In genomic region chr20:13771853-13772453, GRCh38 we compare ENCODE assay signal across 8 cellular contexts. TPM values are rescaled to one million over a fixed set of nuclear protein-coding genes. Genes with fewer than 3 reads are reported as not detected.
A peak's percentile ranks its signal among the peaks of the same experiment; 100 is the strongest.
DNase-seq lines count a peak whose midpoint lies in the region; ATAC-seq and TF ChIP-seq lines count a peak whose summit lies in the region.

No MANE protein-coding gene starts in this region.

- no peaks in the 10 kb centered on the region for H3K27me3 Mint-ChIP-seq in activated CD8-positive, alpha-beta T cell treated with anti-CD3 and anti-CD28 coated beads for 36 hours
- H3K27me3 Mint-ChIP-seq in activated CD8-positive, alpha-beta T cell treated with anti-CD3 and anti-CD28 coated beads, Interleukin-2, amount 10 ng/mL, durations not matched to agents 7 days and 5 days (ENCODE audit: low read depth): no peaks in the 10 kb centered on the region
- no peaks in the 10 kb centered on the region for H3K27me3 Mint-ChIP-seq in brain

- H3K4me1 ChIP-seq in mesenchymal stem cell (ENCODE audit: control insufficient read depth, insufficient read depth, low read depth, low read length): no peaks in the 10 kb centered on the region

- peak overlapping the region; percentile 32 for H3K9ac ChIP-seq in mesenchymal stem cell (ENCODE audit: low read length)

- no peak overlapping the region for H3K18ac ChIP-seq in mesenchymal stem cell (ENCODE audit: low read depth in 1 of 2, low read length in 2 of 2)

- no peak overlapping the region for H3K23ac ChIP-seq in mesenchymal stem cell (ENCODE audit: low read length in 2 of 2)

- H3K4me3 Mint-ChIP-seq in activated CD8-positive, alpha-beta T cell treated with anti-CD3 and anti-CD28 coated beads for 36 hours: no peak overlapping the region
- no peak overlapping the region for H3K4me3 Mint-ChIP-seq in activated CD8-positive, alpha-beta T cell treated with anti-CD3 and anti-CD28 coated beads, Interleukin-2, amount 10 ng/mL, durations not matched to agents 7 days and 5 days
- no peak overlapping the region for H3K4me3 Mint-ChIP-seq in brain

- no peak overlapping the region for H2BK120ac ChIP-seq in mesenchymal stem cell (ENCODE audit: low read depth, low read length)

- ATAC-seq in activated CD8-positive, alpha-beta T cell treated with anti-CD3 and anti-CD28 coated beads for 36 hours: no peak
- no peak for ATAC-seq in activated CD8-positive, alpha-beta T cell treated with anti-CD3 and anti-CD28 coated beads, Interleukin-2, amount 10 ng/mL, durations not matched to agents 7 days and 5 days
- ATAC-seq in GM21825 (IDR thresholded peaks at IDR 0.05; ENCODE audit: unreplicated experiment): no peak
- ATAC-seq in GM21717 (IDR thresholded peaks at IDR 0.05; ENCODE audit: unreplicated experiment): no peak

- no peak overlapping the region for H4K91ac ChIP-seq in mesenchymal stem cell (ENCODE audit: low read length)

- no peaks in the 10 kb centered on the region for H3K9me3 Mint-ChIP-seq in activated CD8-positive, alpha-beta T cell treated with anti-CD3 and anti-CD28 coated beads for 36 hours
- H3K9me3 Mint-ChIP-seq in activated CD8-positive, alpha-beta T cell treated with anti-CD3 and anti-CD28 coated beads, Interleukin-2, amount 10 ng/mL, durations not matched to agents 7 days and 5 days (ENCODE audit: insufficient read depth): no peaks in the 10 kb centered on the region
- peaks cover 2 to 10% (median 5%) of the 10 kb centered on the region in 5 experiments for H3K9me3 Mint-ChIP-seq in brain

- H2AK5ac ChIP-seq in mesenchymal stem cell (ENCODE audit: low read length, severe bottlenecking): no peak overlapping the region

- peaks cover 47% of the 10 kb centered on the region for H3K36me3 Mint-ChIP-seq in activated CD8-positive, alpha-beta T cell treated with anti-CD3 and anti-CD28 coated beads for 36 hours (ENCODE audit: low read depth)
- H3K36me3 Mint-ChIP-seq in activated CD8-positive, alpha-beta T cell treated with anti-CD3 and anti-CD28 coated beads, Interleukin-2, amount 10 ng/mL, durations not matched to agents 7 days and 5 days (ENCODE audit: low read depth): peaks cover 51% of the 10 kb centered on the region
- H3K36me3 Mint-ChIP-seq in brain: peaks cover 68% of the 10 kb centered on the region

- H3K4me1 Mint-ChIP-seq in activated CD8-positive, alpha-beta T cell treated with anti-CD3 and anti-CD28 coated beads for 36 hours (ENCODE audit: low read depth): peaks cover 9% of the 10 kb centered on the region
- peaks cover under 1% of the 10 kb centered on the region for H3K4me1 Mint-ChIP-seq in activated CD8-positive, alpha-beta T cell treated with anti-CD3 and anti-CD28 coated beads, Interleukin-2, amount 10 ng/mL, durations not matched to agents 7 days and 5 days (ENCODE audit: low read depth)
- peaks cover 6% of the 10 kb centered on the region for H3K4me1 Mint-ChIP-seq in brain

- no peak overlapping the region for H3K27ac Mint-ChIP-seq in activated CD8-positive, alpha-beta T cell treated with anti-CD3 and anti-CD28 coated beads for 36 hours
- H3K27ac Mint-ChIP-seq in activated CD8-positive, alpha-beta T cell treated with anti-CD3 and anti-CD28 coated beads, Interleukin-2, amount 10 ng/mL, durations not matched to agents 7 days and 5 days: no peak overlapping the region
- no peak overlapping the region for H3K27ac Mint-ChIP-seq in brain

- peaks cover 19 to 84% of the 10 kb centered on the region in 2 experiments for H3K36me3 ChIP-seq in mesenchymal stem cell (ENCODE audit: control insufficient read depth in 1 of 2, insufficient read depth in 2 of 2, low read depth in 1 of 2, low read length in 2 of 2)

- H3K4me2 ChIP-seq in mesenchymal stem cell (ENCODE audit: low read length, poor library complexity, severe bottlenecking): no peak overlapping the region

- H2BK15ac ChIP-seq in mesenchymal stem cell (ENCODE audit: low read depth, poor library complexity, severe bottlenecking): no peak overlapping the region

- H2AFZ ChIP-seq in mesenchymal stem cell (ENCODE audit: low read depth, low read length): no peak overlapping the region

- WGBS in mesenchymal stem cell: no CpG with 5 or more reads among the region's 4 CpGs

- H4K8ac ChIP-seq in mesenchymal stem cell (ENCODE audit: low read length): no peak overlapping the region

- H3K27me3 ChIP-seq in mesenchymal stem cell (ENCODE audit: control insufficient read depth in 1 of 2, insufficient read depth in 1 of 2, low read length in 2 of 2): no peaks in the 10 kb centered on the region

- peaks cover 7% of the 10 kb centered on the region for H3K79me1 ChIP-seq in mesenchymal stem cell (replicated peaks; ENCODE audit: low read length, poor library complexity, severe bottlenecking)

- no peak overlapping the region for H3K4ac ChIP-seq in mesenchymal stem cell (ENCODE audit: low read depth in 1 of 2, low read length in 2 of 2)

- TF ChIP-seq CTCF in activated CD8-positive, alpha-beta T cell treated with anti-CD3 and anti-CD28 coated beads for 36 hours (IDR thresholded peaks at IDR 0.05): peak; percentile 68
- peak; percentile 61 to 68 for TF ChIP-seq CTCF in brain (conservative IDR thresholded peaks at IDR 0.05)

- no peak overlapping the region for H3K4me3 ChIP-seq in mesenchymal stem cell (ENCODE audit: insufficient read depth in 1 of 2, low read depth in 1 of 2, low read length in 2 of 2)

- H3K14ac ChIP-seq in mesenchymal stem cell (ENCODE audit: low read length in 2 of 2): no peak overlapping the region

- H3K9me3 ChIP-seq in mesenchymal stem cell (ENCODE audit: control insufficient read depth, low read length): peaks cover under 1% of the 10 kb centered on the region

- H3K27ac ChIP-seq in mesenchymal stem cell (ENCODE audit: low read length, poor library complexity, severe bottlenecking): no peak overlapping the region

- POLR2A ChIA-PET in activated CD8-positive, alpha-beta T cell treated with anti-CD3 and anti-CD28 coated beads for 36 hours (lab: Charles Lee): no interaction called here
- POLR2A ChIA-PET in activated CD8-positive, alpha-beta T cell treated with anti-CD3 and anti-CD28 coated beads, Interleukin-2, amount 10 ng/mL, durations not matched to agents 7 days and 5 days (lab: Charles Lee): interaction anchor here (1.9 kb wide), 1 partner anchor 13 kb away, joined by 7 read pairs; the partner anchor contains the start of genes ESF1 and NDUFAF5

- DNase-seq in activated CD8-positive, alpha-beta T cell treated with anti-CD3 and anti-CD28 coated beads for 36 hours: no peak
- DNase-seq in activated CD8-positive, alpha-beta T cell treated with anti-CD3 and anti-CD28 coated beads, Interleukin-2, amount 10 ng/mL, durations not matched to agents 7 days and 5 days: no peak
- DNase-seq in NCI-H146 (lab: John Stamatoyannopoulos, UW) (peak; percentile 39), mesenchymal stem cell (peak; percentile 42), inferior parietal cortex (ENCODE audit: extremely low spot score) (no peak)

- H2BK12ac ChIP-seq in mesenchymal stem cell (ENCODE audit: low read length in 2 of 2): no peak overlapping the region

- CTCF ChIA-PET in activated CD8-positive, alpha-beta T cell treated with anti-CD3 and anti-CD28 coated beads for 36 hours (lab: Charles Lee): interaction anchor here (0.7 to 2.5 kb wide), 14 partner anchors 8 to 646 kb away, joined by 3 to 29 read pairs (median 4); partner anchors contain the start of genes ESF1 and NDUFAF5
- CTCF ChIA-PET in activated CD8-positive, alpha-beta T cell treated with anti-CD3 and anti-CD28 coated beads, Interleukin-2, amount 10 ng/mL, durations not matched to agents 7 days and 5 days (lab: Charles Lee): interaction anchor here (0.5 to 3.6 kb wide), 19 partner anchors 9 to 805 kb away, joined by 3 to 29 read pairs (median 4); partner anchors contain the start of genes ESF1 and NDUFAF5

- H2BK5ac ChIP-seq in mesenchymal stem cell (ENCODE audit: low read depth, low read length, poor library complexity, severe bottlenecking): no peak overlapping the region

- intact Hi-C loops in activated CD8-positive, alpha-beta T cell treated with anti-CD3 and anti-CD28 coated beads for 36 hours (cut with micrococcal nuclease): loop anchor here (10.0 kb wide), 1 partner anchor 137 kb away; the partner anchor contains the start of gene TASP1

RNA-seq across cellular contexts. Expression of gene ESF1, which starts 12.8 kb away (rescaled TPM):
- total RNA-seq in activated CD8-positive, alpha-beta T cell treated with anti-CD3 and anti-CD28 coated beads for 36 hours: 10 to 100 TPM; 19.9 to 20.4 TPM
- total RNA-seq in activated CD8-positive, alpha-beta T cell treated with anti-CD3 and anti-CD28 coated beads, Interleukin-2, amount 10 ng/mL, durations not matched to agents 7 days and 5 days: 10 to 100 TPM; 13.1 to 13.2 TPM
- polyA plus RNA-seq in brain (ENCODE audit: insufficient read depth, low read depth, low replicate concordance): 2.1 TPM
- 20.9 TPM for polyA plus RNA-seq in mesenchymal stem cell (2013, experiment 1 of 2)
- polyA plus RNA-seq in mesenchymal stem cell (2013, experiment 2 of 2): 19.9 TPM

RNA-seq across cellular contexts. Expression of gene NDUFAF5, which starts 12.9 kb away (rescaled TPM):
- total RNA-seq in activated CD8-positive, alpha-beta T cell treated with anti-CD3 and anti-CD28 coated beads for 36 hours: 10 to 100 TPM; 25.9 to 28.4 TPM
- total RNA-seq in activated CD8-positive, alpha-beta T cell treated with anti-CD3 and anti-CD28 coated beads, Interleukin-2, amount 10 ng/mL, durations not matched to agents 7 days and 5 days: 10 to 100 TPM; 26.3 to 34.6 TPM
- polyA plus RNA-seq in brain (ENCODE audit: insufficient read depth, low read depth, low replicate concordance): 11.9 TPM
- polyA plus RNA-seq in mesenchymal stem cell (2013, experiment 1 of 2): 11.4 TPM
- polyA plus RNA-seq in mesenchymal stem cell (2013, experiment 2 of 2): 11.8 TPM

Comparison
In these comparisons a context has a peak if more than half of its experiments do, and no peak if none do; other contexts are left out.
1. DNase-seq: peak in NCI-H146 (single experiment) and mesenchymal stem cell (single experiment); none in activated CD8-positive, alpha-beta T cell treated with anti-CD3 and anti-CD28 coated beads for 36 hours (single experiment), activated CD8-positive, alpha-beta T cell treated with anti-CD3 and anti-CD28 coated beads, Interleukin-2, amount 10 ng/mL, durations not matched to agents 7 days and 5 days (single experiment) and inferior parietal cortex (single experiment).